1 cellular context compared by ENCODE assay signal in the genomic region with DNA sequence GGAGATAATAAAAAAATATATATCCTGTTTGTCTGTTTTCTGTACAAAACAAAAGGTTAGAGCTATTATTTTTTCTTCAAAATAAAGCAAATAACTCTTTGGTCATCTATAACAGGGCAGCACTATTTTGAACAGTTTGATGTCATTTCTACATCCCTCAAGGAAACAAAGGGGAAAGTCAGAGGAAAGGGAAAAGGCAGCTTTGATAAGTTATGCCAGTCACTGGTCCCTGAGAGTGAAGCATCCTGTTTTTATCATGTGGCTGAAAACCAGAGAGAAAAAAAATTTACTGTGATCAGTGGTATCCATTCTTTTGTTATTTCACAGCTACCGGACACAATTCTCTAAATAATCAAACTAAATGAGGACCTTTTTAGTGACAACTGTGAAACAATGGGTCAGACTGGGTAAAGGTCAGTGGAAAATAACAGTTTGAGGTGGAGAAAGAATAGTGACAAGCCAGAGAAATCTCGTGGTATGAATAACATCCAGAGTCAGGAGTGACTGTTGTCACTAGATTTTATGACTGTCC.
TF ChIP-seq lines count a peak whose summit lies in the region.

No MANE protein-coding gene starts in this region.

TF ChIP-seq in HepG2, 621 proteins besides CTCF, POLR2A, EP300 and RAD21 (continued from another document):
- TF ChIP-seq, protein P1, sequence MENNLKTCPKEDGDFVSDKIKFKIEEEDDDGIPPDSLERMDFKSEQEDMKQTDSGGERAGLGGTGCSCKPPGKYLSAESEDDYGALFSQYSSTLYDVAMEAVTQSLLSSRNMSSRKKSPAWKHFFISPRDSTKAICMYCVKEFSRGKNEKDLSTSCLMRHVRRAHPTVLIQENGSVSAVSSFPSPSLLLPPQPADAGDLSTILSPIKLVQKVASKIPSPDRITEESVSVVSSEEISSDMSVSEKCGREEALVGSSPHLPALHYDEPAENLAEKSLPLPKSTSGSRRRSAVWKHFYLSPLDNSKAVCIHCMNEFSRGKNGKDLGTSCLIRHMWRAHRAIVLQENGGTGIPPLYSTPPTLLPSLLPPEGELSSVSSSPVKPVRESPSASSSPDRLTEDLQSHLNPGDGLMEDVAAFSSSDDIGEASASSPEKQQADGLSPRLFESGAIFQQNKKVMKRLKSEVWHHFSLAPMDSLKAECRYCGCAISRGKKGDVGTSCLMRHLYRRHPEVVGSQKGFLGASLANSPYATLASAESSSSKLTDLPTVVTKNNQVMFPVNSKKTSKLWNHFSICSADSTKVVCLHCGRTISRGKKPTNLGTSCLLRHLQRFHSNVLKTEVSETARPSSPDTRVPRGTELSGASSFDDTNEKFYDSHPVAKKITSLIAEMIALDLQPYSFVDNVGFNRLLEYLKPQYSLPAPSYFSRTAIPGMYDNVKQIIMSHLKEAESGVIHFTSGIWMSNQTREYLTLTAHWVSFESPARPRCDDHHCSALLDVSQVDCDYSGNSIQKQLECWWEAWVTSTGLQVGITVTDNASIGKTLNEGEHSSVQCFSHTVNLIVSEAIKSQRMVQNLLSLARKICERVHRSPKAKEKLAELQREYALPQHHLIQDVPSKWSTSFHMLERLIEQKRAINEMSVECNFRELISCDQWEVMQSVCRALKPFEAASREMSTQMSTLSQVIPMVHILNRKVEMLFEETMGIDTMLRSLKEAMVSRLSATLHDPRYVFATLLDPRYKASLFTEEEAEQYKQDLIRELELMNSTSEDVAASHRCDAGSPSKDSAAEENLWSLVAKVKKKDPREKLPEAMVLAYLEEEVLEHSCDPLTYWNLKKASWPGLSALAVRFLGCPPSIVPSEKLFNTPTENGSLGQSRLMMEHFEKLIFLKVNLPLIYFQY (CRISPR knock-in tag; IDR thresholded peaks at IDR 0.05; ENCODE audit: borderline replicate concordance): no peak
- no peak for TF ChIP-seq ZFP82 (CRISPR knock-in tag; IDR thresholded peaks at IDR 0.05; ENCODE audit: borderline replicate concordance)
- no peak for TF ChIP-seq ZFX (CRISPR knock-in tag; IDR thresholded peaks at IDR 0.05; ENCODE audit: low read depth)
- no peak for TF ChIP-seq HNRNPUL1 (IDR thresholded peaks at IDR 0.05; ENCODE audit: low read depth, low read length)
- TF ChIP-seq SNRNP70 (IDR thresholded peaks at IDR 0.05; ENCODE audit: low read depth, low read length): no peak
- no peak for TF ChIP-seq ZUFSP (CRISPR knock-in tag; IDR thresholded peaks at IDR 0.05; ENCODE audit: borderline replicate concordance)
- TF ChIP-seq ZNF737 (CRISPR knock-in tag; IDR thresholded peaks at IDR 0.05; ENCODE audit: borderline replicate concordance): no peak
TF ChIP-seq in HepG2: peak in this region for 0.
